10 cellular contexts compared by ENCODE assay signal in the genomic region with DNA sequence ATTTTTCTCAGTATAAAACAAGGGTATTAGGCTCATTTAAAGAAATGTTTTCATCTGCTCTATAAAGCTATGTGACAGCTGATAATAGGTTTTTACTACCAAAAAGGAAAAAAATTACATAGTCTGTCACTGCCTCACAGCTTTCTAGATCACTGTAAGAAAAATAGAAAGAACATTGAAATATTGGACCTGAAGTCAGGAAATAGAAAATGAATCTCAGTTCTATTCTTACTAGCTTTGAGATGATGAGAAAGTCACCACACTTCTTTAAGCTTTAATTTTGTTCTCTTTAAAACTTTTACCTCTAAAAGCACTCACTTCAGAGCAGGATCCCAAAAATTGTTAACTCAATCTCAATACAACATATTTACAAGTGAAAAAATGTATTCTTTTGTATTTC.
"Had no signal": no experiment of that assay in that cellular context is flagged by ENCODE, and none has a peak within 500 bp of the region (broad histone marks: within the 10 kb centered on the region; RNA-seq: fewer than 3 reads in every experiment).

No MANE protein-coding gene starts in this region.

- H3K36me3 Mint-ChIP-seq: IgD-negative memory B cell had no signal

- ATAC-seq: GM23338, HepG2 had no signal

- FAIRE-seq: H1, H54, HepG2 had no signal

- H3K4me3 Mint-ChIP-seq: GM23338, H9, IgD-negative memory B cell had no signal

- H2AFZ ChIP-seq: GM23338 had no signal

- H3K27ac Mint-ChIP-seq: GM23338, H9, IgD-negative memory B cell had no signal

- DNase-seq: H9, HCEC 1CT, KBM-7 had no signal

- H3K4me1 Mint-ChIP-seq: GM23338, H9, IgD-negative memory B cell had no signal

- H3K4me3 ChIP-seq: GM23338 had no signal

- H3K27ac ChIP-seq: HL-60, KMS-11 had no signal
